ENCODE assay signal across 27 cellular contexts in genomic region chr10:25130911-25131310, GRCh38. TPM values are rescaled to one million over a fixed set of nuclear protein-coding genes. Genes with fewer than 3 reads are reported as not detected.
DNase-seq lines count a peak whose midpoint lies in the region; ATAC-seq and TF ChIP-seq lines count a peak whose summit lies in the region.
"Had no signal": no experiment of that assay in that cellular context is flagged by ENCODE, and none has a peak within 500 bp of the region (broad histone marks: within the 10 kb centered on the region; RNA-seq: fewer than 3 reads in every experiment).

No MANE protein-coding gene starts in this region.

- no peaks in the 10 kb centered on the region for H3K9me2 ChIP-seq in GM23248 (ENCODE audit: insufficient read depth)

- H3K27ac ChIP-seq in GM23248, result peak overlapping the region; percentile 65
- H3K27ac ChIP-seq in RWPE2 (ENCODE audit: poor library complexity, severe bottlenecking), result no peak overlapping the region
- H3K27ac ChIP-seq in sigmoid colon, result no peak overlapping the region
- H3K27ac ChIP-seq: dorsolateral prefrontal cortex, epithelial cell of prostate, right atrium auricular region, suprapubic skin, uterus had no signal

- no peaks in the 10 kb centered on the region for H3K27me3 Mint-ChIP-seq in activated T-cell treated with anti-CD3 and anti-CD28 coated beads, Interleukin-2, amount 50 U/mL, for 72 hours (ENCODE audit: low read depth)

- H3K27ac Mint-ChIP-seq in activated T-cell treated with anti-CD3 and anti-CD28 coated beads, Interleukin-2, amount 50 U/mL, for 72 hours, result no peak overlapping the region
- H3K27ac Mint-ChIP-seq: activated naive CD8-positive, alpha-beta T cell treated with anti-CD3 and anti-CD28 coated beads, Interleukin-2, amount 50 U/mL, for 24 hours; memory B cell; naive B cell had no signal

- H3K4me3 ChIP-seq in GM23248 (no peak overlapping the region), RWPE2 (ENCODE audit: severe bottlenecking) (no peak overlapping the region), fibroblast of pulmonary artery (replicated peaks; ENCODE audit: low read depth, low read length) (no peak overlapping the region), sigmoid colon (no peak overlapping the region)
- H3K4me3 ChIP-seq: dorsolateral prefrontal cortex, right atrium auricular region, suprapubic skin, uterus had no signal

- no peaks in the 10 kb centered on the region for H3K27me3 ChIP-seq in GM23248 (replicated peaks; ENCODE audit: insufficient read depth)
- no peaks in the 10 kb centered on the region for H3K27me3 ChIP-seq in RWPE2 (ENCODE audit: insufficient read depth, poor library complexity, severe bottlenecking)
- no peaks in the 10 kb centered on the region for H3K27me3 ChIP-seq in sigmoid colon
- H3K27me3 ChIP-seq: dorsolateral prefrontal cortex, right atrium auricular region, suprapubic skin, uterus had no signal

- H3K79me2 ChIP-seq in GM23248 (ENCODE audit: insufficient read depth), result no peaks in the 10 kb centered on the region

- WGBS in GM23248 (ENCODE audit: low coverage in 1 of 2, low lambda C conversion rate in 2 of 2, missing lambda C conversion rate in 2 of 2), 2 experiments, result 3 to 6% methylated on average over 4 of the region's 4 CpGs
- 84 to 92% methylated on average over 4 of the region's 4 CpGs for WGBS in sigmoid colon, 2 donors

- H3K4me1 ChIP-seq in GM23248 (ENCODE audit: insufficient read depth), result peaks cover 5% of the 10 kb centered on the region
- H3K4me1 ChIP-seq in RWPE2 (ENCODE audit: insufficient read depth, poor library complexity, severe bottlenecking), result no peaks in the 10 kb centered on the region
- no peaks in the 10 kb centered on the region for H3K4me1 ChIP-seq in sigmoid colon
- H3K4me1 ChIP-seq: right atrium auricular region, suprapubic skin, uterus had no signal

- H3K4me3 Mint-ChIP-seq in activated T-cell treated with anti-CD3 and anti-CD28 coated beads, Interleukin-2, amount 50 U/mL, for 72 hours, result no peak overlapping the region
- H3K4me3 Mint-ChIP-seq: activated naive CD8-positive, alpha-beta T cell treated with anti-CD3 and anti-CD28 coated beads, Interleukin-2, amount 50 U/mL, for 24 hours; memory B cell; naive B cell had no signal

- H3K36me3 ChIP-seq in GM23248 (ENCODE audit: low read depth), result no peaks in the 10 kb centered on the region
- H3K36me3 ChIP-seq in RWPE2 (ENCODE audit: low read depth), result no peaks in the 10 kb centered on the region
- no peaks in the 10 kb centered on the region for H3K36me3 ChIP-seq in sigmoid colon
- H3K36me3 ChIP-seq: right atrium auricular region, suprapubic skin, uterus had no signal

- H3K9me3 ChIP-seq in GM23248 (ENCODE audit: low read depth), result no peaks in the 10 kb centered on the region
- H3K9me3 ChIP-seq in RWPE2 (ENCODE audit: severe bottlenecking), result no peaks in the 10 kb centered on the region
- peaks cover 0 to 3% (median 0%) of the 10 kb centered on the region in 4 donors for H3K9me3 ChIP-seq in sigmoid colon

- no peaks in the 10 kb centered on the region for H3K4me1 Mint-ChIP-seq in activated T-cell treated with anti-CD3 and anti-CD28 coated beads, Interleukin-2, amount 50 U/mL, for 72 hours (ENCODE audit: low read depth)
- H3K4me1 Mint-ChIP-seq: activated naive CD8-positive, alpha-beta T cell treated with anti-CD3 and anti-CD28 coated beads, Interleukin-2, amount 50 U/mL, for 24 hours; memory B cell; naive B cell had no signal

- ATAC-seq in RWPE2 (ENCODE audit: low read depth) (peak; percentile 71), HG03342 (IDR thresholded peaks at IDR 0.05; ENCODE audit: unreplicated experiment) (no peak)
- ATAC-seq in activated T-cell treated with anti-CD3 and anti-CD28 coated beads, Interleukin-2, amount 50 U/mL, for 72 hours (replicated peaks in 1 of 2), result no peak
- ATAC-seq: activated naive CD8-positive, alpha-beta T cell treated with anti-CD3 and anti-CD28 coated beads, Interleukin-2, amount 50 U/mL, for 24 hours; Right ventricle myocardium inferior had no signal

- in situ Hi-C loops in GM23248 (cut with MboI), result no loop called here

- no peak for TF ChIP-seq EP300 in sigmoid colon (IDR thresholded peaks at IDR 0.05)

- H3K36me3 Mint-ChIP-seq in activated T-cell treated with anti-CD3 and anti-CD28 coated beads, Interleukin-2, amount 50 U/mL, for 72 hours (ENCODE audit: insufficient read depth in 2 of 2), result peaks cover 0 to 2% of the 10 kb centered on the region in 2 donors
- H3K36me3 Mint-ChIP-seq: memory B cell had no signal

- peak overlapping the region; percentile 48; the same call in 1 of the 2 replicates for H3K9ac ChIP-seq in GM23248

- peaks cover 12% of the 10 kb centered on the region for H3F3A ChIP-seq in GM23248 (ENCODE audit: insufficient read depth)

- peak overlapping the region; percentile 78 for H3K4me2 ChIP-seq in GM23248 (ENCODE audit: unreplicated experiment)

- no peak for TF ChIP-seq CTCF in RWPE2 (IDR thresholded peaks at IDR 0.05; ENCODE audit: poor library complexity, severe bottlenecking)
- TF ChIP-seq CTCF in fibroblast of pulmonary artery (IDR thresholded peaks at IDR 0.05; ENCODE audit: low read length, missing control alignments), result no peak
- no peak for TF ChIP-seq CTCF in sigmoid colon (IDR thresholded peaks at IDR 0.05)

- no peak for TF ChIP-seq POLR2A in sigmoid colon (IDR thresholded peaks at IDR 0.05)

- intact Hi-C loops in posterior vena cava (cut with DNase I) (no loop called here), sigmoid colon (cut with DNase I) (no loop called here)

- DNase-seq in AG08395 (ENCODE audit: low spot score) (peak; percentile 49), GM23248 (peak; percentile 94), RWPE2 (ENCODE audit: low spot score) (no peak), fibroblast of pulmonary artery (ENCODE audit: low read depth) (peak; percentile 64), posterior vena cava (ENCODE audit: low spot score) (no peak), sigmoid colon (no peak)
- DNase-seq in activated T-cell treated with anti-CD3 and anti-CD28 coated beads, Interleukin-2, amount 50 U/mL, for 72 hours, result no peak
- DNase-seq: activated CD8-positive, alpha-beta memory T cell treated with anti-CD3 and anti-CD28 coated beads, Interleukin-2, amount 50 U/mL, for 48 hours; activated effector memory CD4-positive, alpha-beta T cell treated with Interleukin-2 at 50 U/mL for 16 hours; activated naive CD8-positive, alpha-beta T cell treated with anti-CD3 and anti-CD28 coated beads, Interleukin-2, amount 50 U/mL, for 24 hours; DMS 273 treated with DMSO at 0.1 percent for 48 hours; GF-D8; H7; Karpas-422; naive B cell; NCI-H1092 treated with DMSO at 0.1 percent for 48 hours; NCI-H524 treated with DMSO at 0.1 percent for 48 hours; SW 1271; uterus had no signal

- peak overlapping the region; percentile 37 for H2AFZ ChIP-seq in GM23248

- H4K20me1 ChIP-seq in GM23248 (ENCODE audit: insufficient read depth), result no peaks in the 10 kb centered on the region

- peaks cover 7 to 9% of the 10 kb centered on the region in 2 donors for H3K9me3 Mint-ChIP-seq in activated T-cell treated with anti-CD3 and anti-CD28 coated beads, Interleukin-2, amount 50 U/mL, for 72 hours

RNA-seq across cellular contexts. Expression of gene GPR158, which starts 43.9 kb away (rescaled TPM):
- 0.13 TPM in 1 of 2 replicates, not detected in the other for total RNA-seq in GM23248 (2014; rRNA removed; shearing (Covaris generic))
- polyA plus RNA-seq in GM23248 (2016; fragmentation: Nextera tagmentation; extraction: Ambion mirVana) (0.06 TPM in 1 of 2 replicates, not detected in the other), sigmoid colon (under 1 TPM in 1 of 3 donors, not detected in 2; 0.19 TPM)
- total RNA-seq in activated T-cell treated with anti-CD3 and anti-CD28 coated beads, Interleukin-2, amount 50 U/mL, for 72 hours, result not detected
- total RNA-seq in posterior vena cava (under 1 TPM; 0.05 TPM), sigmoid colon (1 to 10 TPM in 2 of 4 donors, under 1 TPM in 2; 0.16 to 1.1 (median 0.81) TPM)
- total RNA-seq: glomerular endothelial cell, right atrium auricular region, Right ventricle myocardium inferior had no signal

Comparison
In these comparisons a context has a peak if more than half of its experiments do, and no peak if none do; other contexts are left out.
1. DNase-seq: peak in AG08395 (single experiment), GM23248 (single experiment) and fibroblast of pulmonary artery (single experiment); none in RWPE2 (single experiment), activated T-cell treated with anti-CD3 and anti-CD28 coated beads, Interleukin-2, amount 50 U/mL, for 72 hours (0 of 2), posterior vena cava (single experiment) and sigmoid colon (single experiment).